ENCODE assay signal across 8 cellular contexts in the genomic region with DNA sequence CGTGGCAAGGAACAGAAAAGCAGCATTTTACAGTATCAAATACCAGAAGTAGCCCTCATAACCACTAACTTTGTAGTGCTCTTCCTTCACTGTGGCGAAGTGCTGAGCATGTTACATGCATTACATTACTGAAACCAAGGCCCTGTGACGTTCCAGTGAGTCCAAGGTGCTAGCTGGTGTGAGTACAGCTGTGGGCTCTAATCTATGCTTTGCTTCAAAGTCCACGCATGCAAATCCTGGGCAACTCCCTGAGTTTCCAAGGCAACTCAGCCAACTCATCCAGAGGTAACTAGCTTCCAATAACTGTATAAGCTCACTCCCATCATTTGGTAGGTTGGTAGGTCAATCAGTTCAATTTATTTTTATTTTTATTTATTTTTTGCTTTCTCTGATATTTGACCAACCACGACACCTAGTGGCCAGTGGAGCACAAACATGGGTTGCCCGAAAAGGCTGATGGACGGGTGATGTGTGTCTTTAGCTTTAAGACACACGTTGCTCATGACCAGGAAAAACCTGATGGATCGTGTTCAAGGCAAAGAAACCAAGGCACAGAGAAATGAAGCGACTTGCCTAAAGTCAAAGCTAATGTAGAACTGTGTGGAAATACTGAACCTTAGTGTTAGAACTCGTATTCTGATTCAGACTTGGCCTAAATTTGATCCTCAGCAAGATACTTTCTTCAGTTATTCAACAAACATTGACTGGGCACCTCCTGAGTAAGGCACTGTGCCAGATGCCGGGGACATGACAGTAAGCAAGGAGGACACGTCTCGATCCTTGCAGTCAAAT.
DNase-seq lines count a peak whose midpoint lies in the region; ATAC-seq, FAIRE-seq and TF ChIP-seq lines count a peak whose summit lies in the region.

No MANE protein-coding gene starts in this region.

- H3K9ac ChIP-seq in parathyroid adenoma, result no peak overlapping the region

- H3K9me3 ChIP-seq in gastroesophageal sphincter (no peaks in the 10 kb centered on the region), parathyroid adenoma (ENCODE audit: control insufficient read depth, low read length) (no peaks in the 10 kb centered on the region)

- no peak overlapping the region for H3K4me2 ChIP-seq in parathyroid adenoma (ENCODE audit: low read length)

- TF ChIP-seq CTCF in gastroesophageal sphincter (IDR thresholded peaks at IDR 0.05) (peak; percentile 81 to 89 (median 86)), parathyroid adenoma (IDR thresholded peaks at IDR 0.05) (peak; percentile 73)

- H3K4me3 ChIP-seq in gastroesophageal sphincter (no peak overlapping the region), parathyroid adenoma (ENCODE audit: low read depth, low read length) (no peak overlapping the region)

- peak; percentile 59 for DNase-seq in HuH-7 (ENCODE audit: low spot score)
- DNase-seq in RPMI7951 (ENCODE audit: low read depth), result peak; percentile 74
- peak; percentile 82 for DNase-seq in activated effector memory CD4-positive, alpha-beta T cell treated with anti-CD3 and anti-CD28 coated beads, Interleukin-2, amount 50 U/mL, for 16 hours
- no peak for DNase-seq in DMS153 treated with DMSO at 0.1 percent for 48 hours (lab: John Stamatoyannopoulos, UW; ENCODE audit: unreplicated experiment)

- H2AFZ ChIP-seq in parathyroid adenoma, result no peak overlapping the region

- H3K36me3 ChIP-seq in gastroesophageal sphincter (no peaks in the 10 kb centered on the region), parathyroid adenoma (ENCODE audit: control insufficient read depth, insufficient read depth, low read length) (no peaks in the 10 kb centered on the region)

- peak; percentile 86 for FAIRE-seq in G401.6 (lab: Jason Lieb, UNC)

- peak; percentile 100 for ATAC-seq in GM21619 (IDR thresholded peaks at IDR 0.05; ENCODE audit: unreplicated experiment)
- peak; percentile 61 for ATAC-seq in gastroesophageal sphincter

- peaks cover 31% of the 10 kb centered on the region for H3K79me2 ChIP-seq in parathyroid adenoma

- TF ChIP-seq POLR2A in gastroesophageal sphincter (IDR thresholded peaks at IDR 0.05), result no peak

- H3K27me3 ChIP-seq in gastroesophageal sphincter (no peaks in the 10 kb centered on the region), parathyroid adenoma (ENCODE audit: control insufficient read depth, insufficient read depth, low read length) (no peaks in the 10 kb centered on the region)

- 31% methylated on average over 7 to 14 of the region's 14 CpGs for WGBS in gastroesophageal sphincter (ENCODE audit: low coverage in 1 of 2), 2 donors

- H3K4me1 ChIP-seq in gastroesophageal sphincter (peaks cover 11 to 79% (median 17%) of the 10 kb centered on the region in 3 donors), parathyroid adenoma (no peaks in the 10 kb centered on the region)

- H3K27ac ChIP-seq in gastroesophageal sphincter (peak overlapping the region in 3 of 4 donors; percentile 45 to 60 (median 47)), parathyroid adenoma (no peak overlapping the region)

- no peak for TF ChIP-seq EP300 in gastroesophageal sphincter (IDR thresholded peaks at IDR 0.05)
